In genomic region chr3:192570757-192571156, GRCh38 we compare ENCODE assay signal across 8 cellular contexts.
DNase-seq lines count a peak whose midpoint lies in the region; ATAC-seq, FAIRE-seq and TF ChIP-seq lines count a peak whose summit lies in the region.

No MANE protein-coding gene starts in this region.

- DNase-seq in NCI-H524 (lab: John Stamatoyannopoulos, UW): peak; percentile 27 to 35
- no peak for DNase-seq in NCI-H524 treated with DMSO at 0.1 percent for 48 hours (lab: John Stamatoyannopoulos, UW)
- DNase-seq in brain microvascular endothelial cell: no peak
- no peak for DNase-seq in lower lobe of right lung
- no peak for DNase-seq in upper lobe of right lung
- DNase-seq in D721Med (ENCODE audit: insufficient read length, low spot score): no peak
- DNase-seq in activated CD8-positive, alpha-beta T cell treated with anti-CD3 and anti-CD28 coated beads for 36 hours: no peak
- DNase-seq in endodermal cell: no peak

- no peak overlapping the region for H3K4me3 Mint-ChIP-seq in activated CD8-positive, alpha-beta T cell treated with anti-CD3 and anti-CD28 coated beads for 36 hours
- H3K4me3 Mint-ChIP-seq in endodermal cell: no peak overlapping the region

- intact Hi-C loops in lower lobe of right lung (cut with DNase I) (no loop called here), upper lobe of right lung (cut with DNase I) (no loop called here)
- intact Hi-C loops in activated CD8-positive, alpha-beta T cell treated with anti-CD3 and anti-CD28 coated beads for 36 hours (cut with micrococcal nuclease): loop anchor here (10.0 kb wide), 1 partner anchor 464 kb away; no protein-coding TSS in a partner anchor

- H3K4me1 ChIP-seq in lower lobe of right lung (no peaks in the 10 kb centered on the region), upper lobe of right lung (no peaks in the 10 kb centered on the region), endodermal cell (ENCODE audit: control insufficient read depth, insufficient read depth, low read length) (no peaks in the 10 kb centered on the region)

- POLR2A ChIA-PET in activated CD8-positive, alpha-beta T cell treated with anti-CD3 and anti-CD28 coated beads for 36 hours (lab: Charles Lee): no interaction called here

- H3K9ac ChIP-seq in endodermal cell (ENCODE audit: extremely low read depth, low read length, poor library complexity, severe bottlenecking): no peak overlapping the region

- no peaks in the 10 kb centered on the region for H3K36me3 Mint-ChIP-seq in activated CD8-positive, alpha-beta T cell treated with anti-CD3 and anti-CD28 coated beads for 36 hours (ENCODE audit: low read depth)
- no peaks in the 10 kb centered on the region for H3K36me3 Mint-ChIP-seq in endodermal cell (ENCODE audit: low read depth)

- H3K9me3 ChIP-seq in lower lobe of right lung (no peaks in the 10 kb centered on the region), upper lobe of right lung (no peaks in the 10 kb centered on the region), endodermal cell (ENCODE audit: control insufficient read depth, low read length) (no peaks in the 10 kb centered on the region)

- H3K27ac ChIP-seq in brain microvascular endothelial cell (no peak overlapping the region), lower lobe of right lung (no peak overlapping the region), upper lobe of right lung (no peak overlapping the region), endodermal cell (ENCODE audit: low read depth, low read length) (no peak overlapping the region)

- ATAC-seq in lower lobe of right lung (no peak), upper lobe of right lung (no peak)
- ATAC-seq in activated CD8-positive, alpha-beta T cell treated with anti-CD3 and anti-CD28 coated beads for 36 hours: no peak

- peaks cover 5% of the 10 kb centered on the region for H3K4me1 Mint-ChIP-seq in activated CD8-positive, alpha-beta T cell treated with anti-CD3 and anti-CD28 coated beads for 36 hours (ENCODE audit: low read depth)
- no peaks in the 10 kb centered on the region for H3K4me1 Mint-ChIP-seq in endodermal cell

- WGBS in endodermal cell (ENCODE audit: insufficient coverage in 1 of 2, insufficient read length in 1 of 2), 2 experiments: 89 to 100% methylated on average over 1 to 3 of the region's 4 CpGs

- H3K36me3 ChIP-seq in brain microvascular endothelial cell (replicated peaks) (no peaks in the 10 kb centered on the region), lower lobe of right lung (no peaks in the 10 kb centered on the region), upper lobe of right lung (no peaks in the 10 kb centered on the region), endodermal cell (ENCODE audit: control insufficient read depth, insufficient read depth, low read length) (no peaks in the 10 kb centered on the region)

- H3K9me3 Mint-ChIP-seq in activated CD8-positive, alpha-beta T cell treated with anti-CD3 and anti-CD28 coated beads for 36 hours: no peaks in the 10 kb centered on the region
- no peaks in the 10 kb centered on the region for H3K9me3 Mint-ChIP-seq in endodermal cell

- in situ Hi-C loops in brain microvascular endothelial cell (cut with HindIII; ENCODE audit: low pct_ligation_motif_present, low sequenced_read_pairs): no loop called here

- CTCF ChIA-PET in activated CD8-positive, alpha-beta T cell treated with anti-CD3 and anti-CD28 coated beads for 36 hours (lab: Charles Lee): no interaction called here

- H3K27ac Mint-ChIP-seq in activated CD8-positive, alpha-beta T cell treated with anti-CD3 and anti-CD28 coated beads for 36 hours: no peak overlapping the region
- no peak overlapping the region for H3K27ac Mint-ChIP-seq in endodermal cell

- no peaks in the 10 kb centered on the region for H3K27me3 ChIP-seq in brain microvascular endothelial cell (replicated peaks)
- H3K27me3 ChIP-seq in lower lobe of right lung (ENCODE audit: low read depth): no peaks in the 10 kb centered on the region
- H3K27me3 ChIP-seq in upper lobe of right lung: no peaks in the 10 kb centered on the region
- no peaks in the 10 kb centered on the region for H3K27me3 ChIP-seq in endodermal cell (ENCODE audit: control insufficient read depth, insufficient read depth, low read length, poor library complexity, severe bottlenecking)

- peak overlapping the region; percentile 42 for H3K4me3 ChIP-seq in brain microvascular endothelial cell (ENCODE audit: low read depth, low read length)
- H3K4me3 ChIP-seq in lower lobe of right lung: peak overlapping the region; percentile 29
- peak overlapping the region; percentile 23 for H3K4me3 ChIP-seq in upper lobe of right lung
- no peak overlapping the region for H3K4me3 ChIP-seq in endodermal cell (ENCODE audit: low read length)

- TF ChIP-seq CTCF in brain microvascular endothelial cell (IDR thresholded peaks at IDR 0.05; ENCODE audit: low read depth, low read length, missing control alignments) (no peak), lower lobe of right lung (IDR thresholded peaks at IDR 0.05) (no peak), upper lobe of right lung (IDR thresholded peaks at IDR 0.05) (no peak), D721Med (IDR thresholded peaks at IDR 0.05; ENCODE audit: insufficient read depth, missing control alignments) (no peak), endodermal cell (conservative IDR thresholded peaks at IDR 0.05) (no peak)
- no peak for TF ChIP-seq CTCF in activated CD8-positive, alpha-beta T cell treated with anti-CD3 and anti-CD28 coated beads for 36 hours (IDR thresholded peaks at IDR 0.05)

- peaks cover 11% of the 10 kb centered on the region for H3K27me3 Mint-ChIP-seq in activated CD8-positive, alpha-beta T cell treated with anti-CD3 and anti-CD28 coated beads for 36 hours
- no peaks in the 10 kb centered on the region for H3K27me3 Mint-ChIP-seq in endodermal cell (ENCODE audit: insufficient read depth)

- FAIRE-seq in D721Med (lab: Jason Lieb, UNC): no peak

Comparison
In these comparisons a context has a peak if more than half of its experiments do, and no peak if none do; other contexts are left out.
1. DNase-seq: peak in NCI-H524 (2 of 2); none in NCI-H524 treated with DMSO at 0.1 percent for 48 hours (single experiment), brain microvascular endothelial cell (single experiment), lower lobe of right lung (single experiment), upper lobe of right lung (single experiment), D721Med (single experiment), activated CD8-positive, alpha-beta T cell treated with anti-CD3 and anti-CD28 coated beads for 36 hours (single experiment) and endodermal cell (single experiment).